8 cellular contexts compared by ENCODE assay signal in the genomic region with DNA sequence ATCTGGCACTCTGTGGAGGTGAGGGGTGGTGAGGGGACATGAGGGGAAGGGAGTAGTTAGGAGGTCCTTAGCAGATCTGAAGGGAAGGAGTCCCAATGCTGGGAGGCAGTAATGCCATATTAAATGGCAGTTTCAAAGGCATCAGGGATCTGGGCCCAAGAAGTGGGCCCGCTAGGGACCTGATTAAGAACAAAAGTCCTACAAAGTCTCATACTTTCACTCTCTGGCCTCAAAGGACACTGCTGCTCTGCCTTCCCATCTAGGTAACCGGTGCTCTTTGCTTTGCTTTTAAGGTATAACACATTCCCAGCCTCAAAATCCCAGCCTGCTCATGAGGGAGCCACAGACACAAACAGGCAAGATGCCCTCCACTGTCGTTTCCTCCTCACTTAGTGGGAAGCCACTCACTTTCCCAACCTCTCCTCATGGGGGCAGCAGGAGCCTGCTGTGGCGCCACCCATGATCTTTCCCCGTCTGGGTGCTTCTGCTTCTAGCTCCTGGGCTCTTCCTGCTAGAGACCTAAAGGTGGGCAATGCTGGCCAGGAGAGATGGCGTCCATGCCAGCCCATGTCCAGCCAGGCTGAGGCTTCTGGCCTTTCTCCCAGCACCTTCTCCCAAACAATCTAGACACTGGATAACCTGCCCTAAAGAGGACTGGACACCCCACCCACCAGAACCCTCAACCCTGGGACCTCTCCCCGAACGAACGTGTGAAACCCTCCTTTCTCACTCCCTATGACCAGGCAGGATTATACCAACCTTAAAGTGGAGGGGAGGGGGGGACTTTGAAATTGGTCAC.
DNase-seq lines count a peak whose midpoint lies in the region; ATAC-seq and TF ChIP-seq lines count a peak whose summit lies in the region.

No MANE protein-coding gene starts in this region.

- H3K4me1 ChIP-seq in CD4-positive, CD25-positive, alpha-beta regulatory T cell (ENCODE audit: control insufficient read depth, insufficient read depth, low read length, poor library complexity, severe bottlenecking) = no peaks in the 10 kb centered on the region

- no peak overlapping the region for H3K4me3 ChIP-seq in CD4-positive, CD25-positive, alpha-beta regulatory T cell (ENCODE audit: low read depth, low read length)
- no peak overlapping the region for H3K4me3 ChIP-seq in fibroblast of mammary gland (ENCODE audit: control insufficient read depth, low read depth, low read length)

- no peak overlapping the region for H3K4me3 Mint-ChIP-seq in CD4-positive, CD25-positive, alpha-beta regulatory T cell
- H3K4me3 Mint-ChIP-seq in WTC11 (no peak overlapping the region), nephron (no peak overlapping the region)

- CTCF ChIA-PET in WTC11 (lab: Charles Lee) = interaction anchor here (0.6 to 2.9 kb wide), 7 partner anchors 12 to 125 kb away, joined by 3 to 36 read pairs (median 4); no protein-coding TSS in a partner anchor

- POLR2A ChIA-PET in WTC11 (lab: Charles Lee) = interaction anchor here (0.5 to 1.2 kb wide), 3 partner anchors 10 to 317 kb away, joined by 3 to 5 read pairs (median 3); no protein-coding TSS in a partner anchor

- ATAC-seq in CD4-positive, CD25-positive, alpha-beta regulatory T cell (ENCODE audit: low read depth in 2 of 2) = peak in 1 of 2 donors; percentile 39
- ATAC-seq in GM18858 (IDR thresholded peaks at IDR 0.05; ENCODE audit: unreplicated experiment) (peak; percentile 55), HG02973 (IDR thresholded peaks at IDR 0.05; ENCODE audit: unreplicated experiment) (peak; percentile 77), WTC11 (peak; percentile 76)

- no peak for TF ChIP-seq CTCF in WTC11 (IDR thresholded peaks at IDR 0.05)
- TF ChIP-seq CTCF in fibroblast of mammary gland (conservative IDR thresholded peaks at IDR 0.05; ENCODE audit: control insufficient read depth, insufficient read depth, low read depth, low read length) = peak; percentile 78
- peak; percentile 65 to 72 (median 70) for TF ChIP-seq CTCF in nephron (IDR thresholded peaks at IDR 0.05; ENCODE audit: unreplicated experiment in 3 of 3)

- DNase-seq in CD4-positive, CD25-positive, alpha-beta regulatory T cell = peak in 2 of 3 donors; percentile 15 to 36
- DNase-seq in NCI-H1694 treated with DMSO at 0.1 percent for 48 hours (lab: John Stamatoyannopoulos, UW) (peak; percentile 41), WTC11 (ENCODE audit: low spot score) (peak; percentile 45), fibroblast of mammary gland (ENCODE audit: low read depth) (peak; percentile 57), middle frontal gyrus (ENCODE audit: extremely low spot score, low spot score) (no peak)

- H3K27me3 Mint-ChIP-seq in CD4-positive, CD25-positive, alpha-beta regulatory T cell = peaks cover 5% of the 10 kb centered on the region
- no peaks in the 10 kb centered on the region for H3K27me3 Mint-ChIP-seq in WTC11 (ENCODE audit: low read depth)
- no peaks in the 10 kb centered on the region for H3K27me3 Mint-ChIP-seq in nephron (ENCODE audit: low read depth)

- no peaks in the 10 kb centered on the region for H3K9me3 ChIP-seq in CD4-positive, CD25-positive, alpha-beta regulatory T cell (ENCODE audit: control insufficient read depth in 2 of 2, low read length in 2 of 2)

- H3K4me1 Mint-ChIP-seq in CD4-positive, CD25-positive, alpha-beta regulatory T cell = peaks cover 0 to 7% (median 0%) of the 10 kb centered on the region in 4 donors
- H3K4me1 Mint-ChIP-seq in WTC11 = peaks cover 22% of the 10 kb centered on the region
- H3K4me1 Mint-ChIP-seq in nephron = no peaks in the 10 kb centered on the region

- H3K36me3 Mint-ChIP-seq in CD4-positive, CD25-positive, alpha-beta regulatory T cell = no peaks in the 10 kb centered on the region
- H3K36me3 Mint-ChIP-seq in WTC11 (no peaks in the 10 kb centered on the region), nephron (ENCODE audit: low read depth) (no peaks in the 10 kb centered on the region)

- H3K36me3 ChIP-seq in CD4-positive, CD25-positive, alpha-beta regulatory T cell (ENCODE audit: control insufficient read depth, insufficient read depth, low read length) = no peaks in the 10 kb centered on the region

- H3K27ac Mint-ChIP-seq in CD4-positive, CD25-positive, alpha-beta regulatory T cell = peak overlapping the region in 2 of 3 donors; percentile 10 to 76
- H3K27ac Mint-ChIP-seq in WTC11 (0 out of 2 replicates have a peak overlapping the region, but pooled peaks have one; percentile 24), nephron (peak overlapping the region; percentile 66 to 87 (median 73))

- no peak overlapping the region for H3K27ac ChIP-seq in CD4-positive, CD25-positive, alpha-beta regulatory T cell (ENCODE audit: insufficient read depth, low read length, poor library complexity, severe bottlenecking)

- no peaks in the 10 kb centered on the region for H3K9me3 Mint-ChIP-seq in CD4-positive, CD25-positive, alpha-beta regulatory T cell
- H3K9me3 Mint-ChIP-seq in WTC11 (no peaks in the 10 kb centered on the region), nephron (no peaks in the 10 kb centered on the region)

- H3K27me3 ChIP-seq in CD4-positive, CD25-positive, alpha-beta regulatory T cell (ENCODE audit: control insufficient read depth, insufficient read depth, low read length) = no peaks in the 10 kb centered on the region

TF ChIP-seq in WTC11, 78 proteins besides CTCF, POLR2A, EP300 and RAD21:
- TF ChIP-seq, protein P1, sequence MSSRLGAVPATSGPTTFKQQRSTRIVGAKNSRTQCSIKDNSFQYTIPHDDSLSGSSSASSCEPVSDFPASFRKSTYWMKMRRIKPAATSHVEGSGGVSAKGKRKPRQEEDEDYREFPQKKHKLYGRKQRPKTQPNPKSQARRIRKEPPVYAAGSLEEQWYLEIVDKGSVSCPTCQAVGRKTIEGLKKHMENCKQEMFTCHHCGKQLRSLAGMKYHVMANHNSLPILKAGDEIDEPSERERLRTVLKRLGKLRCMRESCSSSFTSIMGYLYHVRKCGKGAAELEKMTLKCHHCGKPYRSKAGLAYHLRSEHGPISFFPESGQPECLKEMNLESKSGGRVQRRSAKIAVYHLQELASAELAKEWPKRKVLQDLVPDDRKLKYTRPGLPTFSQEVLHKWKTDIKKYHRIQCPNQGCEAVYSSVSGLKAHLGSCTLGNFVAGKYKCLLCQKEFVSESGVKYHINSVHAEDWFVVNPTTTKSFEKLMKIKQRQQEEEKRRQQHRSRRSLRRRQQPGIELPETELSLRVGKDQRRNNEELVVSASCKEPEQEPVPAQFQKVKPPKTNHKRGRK (CRISPR knock-in tag; IDR thresholded peaks at IDR 0.05; ENCODE audit: borderline replicate concordance) = no peak
- TF ChIP-seq ZNF423 (CRISPR knock-in tag; IDR thresholded peaks at IDR 0.05) = peak; percentile 50; the same call in 1 of the 2 replicates
